ENCODE assay signal across 1 cellular context in genomic region chr2:233262562-233262961, GRCh38.
TF ChIP-seq lines count a peak whose summit lies in the region.

No MANE protein-coding gene starts in this region.

TF ChIP-seq in GM12878, 131 proteins besides CTCF, POLR2A, EP300 and RAD21:
- TF ChIP-seq NFYA (IDR thresholded peaks at IDR 0.05; ENCODE audit: borderline replicate concordance, low read depth, low read length) (no peak), RAD51 (IDR thresholded peaks at IDR 0.05) (no peak), NFIC (IDR thresholded peaks at IDR 0.05; ENCODE audit: low read depth, low read length) (no peak)
